Comparison of ENCODE assay signal across 12 cellular contexts in the genomic region with DNA sequence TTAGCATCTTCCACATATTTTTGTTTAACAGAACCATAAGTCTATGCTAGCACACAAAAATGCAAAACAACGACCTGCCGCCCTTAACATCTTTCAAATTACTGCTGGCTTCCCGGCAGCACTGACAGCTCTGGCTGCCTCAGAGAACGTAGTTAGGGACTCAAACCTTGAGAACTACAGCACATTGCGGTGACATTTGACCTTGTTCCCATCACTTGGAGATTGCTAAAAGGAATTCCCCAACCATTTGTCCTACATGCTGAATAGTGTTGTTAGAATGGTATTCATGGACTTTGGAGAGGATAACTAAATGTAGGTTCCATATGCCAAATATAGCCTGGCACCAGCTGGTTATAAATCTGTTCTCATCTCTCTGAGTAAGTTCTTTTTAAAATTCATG.
DNase-seq lines count a peak whose midpoint lies in the region; TF ChIP-seq lines count a peak whose summit lies in the region.
"Had no signal": no experiment of that assay in that cellular context is flagged by ENCODE, and none has a peak within 500 bp of the region (broad histone marks: within the 10 kb centered on the region; RNA-seq: fewer than 3 reads in every experiment).

No MANE protein-coding gene starts in this region.

- H2BK5ac ChIP-seq in neuronal stem cell (ENCODE audit: low read length), result no peak overlapping the region

- peaks cover 4 to 14% of the 10 kb centered on the region in 2 donors for H3K4me1 ChIP-seq in neuronal stem cell (ENCODE audit: control insufficient read depth in 2 of 2, insufficient read depth in 1 of 2, low read depth in 1 of 2, low read length in 2 of 2)
- H3K4me1 ChIP-seq: A549 had no signal

- no CpG with 5 or more reads among the region's 5 CpGs for WGBS in neuronal stem cell (ENCODE audit: extremely low coverage in 2 of 2, insufficient read length in 2 of 2, insufficient replicate concordance in 1 of 2), 2 donors

- no peak overlapping the region for H2BK15ac ChIP-seq in neuronal stem cell (ENCODE audit: low read length)

- no peaks in the 10 kb centered on the region for H3K36me3 ChIP-seq in neuronal stem cell (replicated peaks in 1 of 2; ENCODE audit: control insufficient read depth in 2 of 2, insufficient read depth in 2 of 2, low read length in 2 of 2)

- no peaks in the 10 kb centered on the region for H3K36me3 Mint-ChIP-seq in glutamatergic neuron (ENCODE audit: unreplicated experiment)

- no peaks in the 10 kb centered on the region for H3K27me3 ChIP-seq in neuronal stem cell (ENCODE audit: control insufficient read depth in 3 of 3, insufficient read depth in 3 of 3, low read depth in 1 of 3, low read length in 3 of 3)

- no peaks in the 10 kb centered on the region for H3K9me3 Mint-ChIP-seq in glutamatergic neuron (ENCODE audit: unreplicated experiment)

- peak overlapping the region; percentile 67 for H3K27ac ChIP-seq in neuronal stem cell (replicated peaks; ENCODE audit: low read length)
- H3K27ac ChIP-seq in caudate nucleus (ENCODE audit: low read depth, low read length), result no peak overlapping the region
- H3K27ac ChIP-seq: A549, HL-60 had no signal

- no peaks in the 10 kb centered on the region for H3K79me1 ChIP-seq in neuronal stem cell (ENCODE audit: low read depth, low read length)

- no peak overlapping the region for H3K23ac ChIP-seq in neuronal stem cell (ENCODE audit: low read depth, low read length, poor library complexity)

- peak overlapping the region; percentile 22 for H3K4me3 Mint-ChIP-seq in glutamatergic neuron (ENCODE audit: unreplicated experiment)

- H3K4ac ChIP-seq in neuronal stem cell (ENCODE audit: low read length), result no peak overlapping the region

- H4K91ac ChIP-seq in neuronal stem cell (ENCODE audit: low read depth, low read length, poor library complexity), result no peak overlapping the region

- no peak for TF ChIP-seq CTCF in glutamatergic neuron (IDR thresholded peaks at IDR 0.05; ENCODE audit: partially characterized antibody, unreplicated experiment)

- no peak overlapping the region for H3K9ac ChIP-seq in neuronal stem cell (ENCODE audit: low read depth, low read length, poor library complexity)

- H3K9me3 ChIP-seq in neuronal stem cell (replicated peaks in 1 of 2; ENCODE audit: control insufficient read depth in 2 of 2, insufficient read depth in 1 of 2, low read depth in 1 of 2, low read length in 2 of 2), result no peaks in the 10 kb centered on the region
- H3K9me3 ChIP-seq: A549 had no signal

- H2BK12ac ChIP-seq in neuronal stem cell (ENCODE audit: low read length), result no peak overlapping the region

- H3K4me3 ChIP-seq in neuronal stem cell (ENCODE audit: low read length in 2 of 2), result no peak overlapping the region
- H3K4me3 ChIP-seq: A549 had no signal

- no peak overlapping the region for H2BK120ac ChIP-seq in neuronal stem cell (ENCODE audit: low read depth, low read length)

- H3K27ac Mint-ChIP-seq in glutamatergic neuron (ENCODE audit: unreplicated experiment), result peak overlapping the region; percentile 67

- DNase-seq in DMS 273 (lab: John Stamatoyannopoulos, UW; ENCODE audit: unreplicated experiment) (peak; percentile 68), NCI-H1694 treated with DMSO at 0.1 percent for 48 hours (lab: John Stamatoyannopoulos, UW) (peak; percentile 29), glutamatergic neuron (no peak), neuronal stem cell (ENCODE audit: low spot score) (peak; percentile 24), NCI-H2029 (lab: John Stamatoyannopoulos, UW) (no peak), caudate nucleus (lab: John Stamatoyannopoulos, UW) (no peak), NCI-H69 (lab: John Stamatoyannopoulos, UW) (no peak)
- DNase-seq: GOT3, NCI-H146, NCI-H82 had no signal

- H3K27me3 Mint-ChIP-seq in glutamatergic neuron (ENCODE audit: unreplicated experiment), result no peaks in the 10 kb centered on the region

- H3K18ac ChIP-seq in neuronal stem cell (ENCODE audit: low read length), result no peak overlapping the region

- H2AFZ ChIP-seq in neuronal stem cell (ENCODE audit: low read length), result peak overlapping the region; percentile 52

- H3K4me1 Mint-ChIP-seq in glutamatergic neuron (ENCODE audit: low read depth, unreplicated experiment), result peaks cover 20% of the 10 kb centered on the region

- H2AK5ac ChIP-seq in neuronal stem cell (ENCODE audit: low read depth, low read length), result no peak overlapping the region

- no peak overlapping the region for H3K14ac ChIP-seq in neuronal stem cell (ENCODE audit: low read length)

- no peak overlapping the region for H4K8ac ChIP-seq in neuronal stem cell (ENCODE audit: low read depth, low read length)

- H3K4me2 ChIP-seq in neuronal stem cell (ENCODE audit: insufficient read depth, low read length, poor library complexity, severe bottlenecking), result no peak overlapping the region
- H3K4me2 ChIP-seq: A549 had no signal

Comparison
In these comparisons a context has a peak if more than half of its experiments do, and no peak if none do; other contexts are left out.
1. DNase-seq: peak in DMS 273 (single experiment), NCI-H1694 treated with DMSO at 0.1 percent for 48 hours (single experiment) and neuronal stem cell (single experiment); none in glutamatergic neuron (single experiment), NCI-H2029 (single experiment), caudate nucleus (0 of 61) and NCI-H69 (single experiment).